ENCODE assay signal across 8 cellular contexts in the genomic region with DNA sequence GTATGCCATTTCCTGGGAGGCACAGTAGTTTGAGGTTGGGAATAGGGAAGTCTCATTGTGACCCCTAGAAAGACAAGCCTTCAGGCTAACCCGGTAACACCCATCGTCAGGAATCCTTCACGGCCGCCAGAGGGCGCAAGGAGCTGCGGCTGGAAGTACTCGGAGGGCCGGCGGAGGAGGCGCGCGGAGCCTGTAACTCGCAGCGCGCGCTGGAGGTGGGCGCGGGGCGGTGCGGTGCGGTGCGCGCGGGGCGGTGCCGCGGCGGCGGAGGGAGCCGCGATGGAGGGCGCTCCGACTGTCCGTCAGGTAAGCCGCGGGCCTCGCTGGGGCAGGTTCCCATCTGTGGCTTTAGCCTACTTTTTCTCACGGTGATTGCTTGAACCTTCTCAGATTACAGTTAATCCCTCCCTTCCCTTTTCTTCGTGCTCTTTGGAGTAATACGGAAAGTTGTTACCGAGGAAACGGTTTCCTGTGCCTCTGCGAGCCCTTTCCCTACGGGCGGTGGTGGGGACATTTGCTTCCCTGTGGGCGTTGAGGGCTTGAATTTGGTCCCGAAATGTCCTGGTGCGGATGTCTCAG. TPM values are rescaled to one million over a fixed set of nuclear protein-coding genes. Genes with fewer than 3 reads are reported as not detected.
A peak's percentile ranks its signal among the peaks of the same experiment; 100 is the strongest.
DNase-seq lines count a peak whose midpoint lies in the region; ATAC-seq and TF ChIP-seq lines count a peak whose summit lies in the region.

TSS of gene GRAMD1C (plus strand) at position 158 of the 579 bp plus-strand sequence. CDS start at position 280, 122 bp downstream.

- no peaks in the 10 kb centered on the region for H3K36me3 Mint-ChIP-seq in activated T-helper 2 cell treated with anti-CD3 and anti-CD28 coated beads, Interferon-gamma antibody, Interleukin-2, Interleukin-4, amounts not matched to agents 10 μg/mL and 5 μg/mL and 100 μg/mL, durations not matched to agents 14 hours and 24 hours and 36 hours (ENCODE audit: low read depth)
- no peaks in the 10 kb centered on the region for H3K36me3 Mint-ChIP-seq in nephron (ENCODE audit: low read depth)

- no peak within 1 kb of the TSS for H3K27ac Mint-ChIP-seq in activated T-helper 2 cell treated with anti-CD3 and anti-CD28 coated beads, Interferon-gamma antibody, Interleukin-2, Interleukin-4, amounts not matched to agents 10 μg/mL and 5 μg/mL and 100 μg/mL, durations not matched to agents 14 hours and 24 hours and 36 hours
- peak within 1 kb of the TSS in 1 of 3 experiments; percentile 69 for H3K27ac Mint-ChIP-seq in nephron

- no peaks in the 10 kb centered on the region for H3K9me3 Mint-ChIP-seq in activated T-helper 2 cell treated with anti-CD3 and anti-CD28 coated beads, Interferon-gamma antibody, Interleukin-2, Interleukin-4, amounts not matched to agents 10 μg/mL and 5 μg/mL and 100 μg/mL, durations not matched to agents 14 hours and 24 hours and 36 hours
- no peaks in the 10 kb centered on the region for H3K9me3 Mint-ChIP-seq in nephron

- no peaks in the 10 kb centered on the region for H3K27me3 ChIP-seq in H7 (ENCODE audit: control insufficient read depth, insufficient read depth, low read length)

- H3K4me3 Mint-ChIP-seq in activated T-helper 2 cell treated with anti-CD3 and anti-CD28 coated beads, Interferon-gamma antibody, Interleukin-2, Interleukin-4, amounts not matched to agents 10 μg/mL and 5 μg/mL and 100 μg/mL, durations not matched to agents 14 hours and 24 hours and 36 hours (ENCODE audit: low read depth): peak within 1 kb of the TSS; percentile 76
- H3K4me3 Mint-ChIP-seq in nephron: peak within 1 kb of the TSS; percentile 86 to 88 (median 87)

- intact Hi-C loops in activated T-helper 2 cell treated with anti-CD3 and anti-CD28 coated beads, Interferon-gamma antibody, Interleukin-2, Interleukin-4, amounts not matched to agents 10 μg/mL and 5 μg/mL and 100 μg/mL, durations not matched to agents 14 hours and 24 hours and 36 hours (cut with micrococcal nuclease): loop anchor here (1.0 to 2.0 kb wide), 3 partner anchors 75 to 218 kb away; partner anchors contain the start of genes CCDC191 and QTRT2

- TF ChIP-seq CTCF in LNCaP clone FGC (IDR thresholded peaks at IDR 0.05; ENCODE audit: control insufficient read depth, extremely low read depth, insufficient read depth) (peak; percentile 87), nephron (IDR thresholded peaks at IDR 0.05; ENCODE audit: unreplicated experiment in 3 of 3) (peak; percentile 85 to 91 (median 87))

- no peaks in the 10 kb centered on the region for H3K36me3 ChIP-seq in H7 (replicated peaks; ENCODE audit: control insufficient read depth, insufficient read depth, low read length)

- DNase-seq in EL (peak; percentile 88), H7 (peak; percentile 89), LNCaP clone FGC (ENCODE audit: low read depth) (peak; percentile 48), RPMI8226 (peak; percentile 91), fibroblast of the conjunctiva (ENCODE audit: low read depth) (peak; percentile 81)
- DNase-seq in activated T-helper 2 cell treated with anti-CD3 and anti-CD28 coated beads, Interferon-gamma antibody, Interleukin-2, Interleukin-4, amounts not matched to agents 10 μg/mL and 5 μg/mL and 100 μg/mL, durations not matched to agents 14 hours and 24 hours and 36 hours (ENCODE audit: low spot score): peak; percentile 77
- DNase-seq in stimulated activated naive CD8-positive, alpha-beta T cell treated with anti-CD3 and anti-CD28 coated beads, Interleukin-15, Interleukin-2, amounts not matched to agents 100 U/mL and 50 U/mL, for 24 hours: peak; percentile 87

- ATAC-seq in stimulated activated naive CD8-positive, alpha-beta T cell treated with anti-CD3 and anti-CD28 coated beads, Interleukin-15, Interleukin-2, amounts not matched to agents 100 U/mL and 50 U/mL, for 24 hours: peak; percentile 98

- peaks cover 8% of the 10 kb centered on the region for H3K4me1 Mint-ChIP-seq in activated T-helper 2 cell treated with anti-CD3 and anti-CD28 coated beads, Interferon-gamma antibody, Interleukin-2, Interleukin-4, amounts not matched to agents 10 μg/mL and 5 μg/mL and 100 μg/mL, durations not matched to agents 14 hours and 24 hours and 36 hours (ENCODE audit: low read depth)
- H3K4me1 Mint-ChIP-seq in nephron: no peaks in the 10 kb centered on the region

- peak within 1 kb of the TSS; percentile 54 for H3K4me3 ChIP-seq in H7 (ENCODE audit: insufficient read depth, low read depth, low read length)
- peak within 1 kb of the TSS; percentile 60 for H3K4me3 ChIP-seq in LNCaP clone FGC (ENCODE audit: low read depth, low read length)

- peaks cover 5% of the 10 kb centered on the region for H3K27me3 Mint-ChIP-seq in activated T-helper 2 cell treated with anti-CD3 and anti-CD28 coated beads, Interferon-gamma antibody, Interleukin-2, Interleukin-4, amounts not matched to agents 10 μg/mL and 5 μg/mL and 100 μg/mL, durations not matched to agents 14 hours and 24 hours and 36 hours (ENCODE audit: low read depth)
- H3K27me3 Mint-ChIP-seq in nephron (ENCODE audit: low read depth): peaks cover 4% of the 10 kb centered on the region

RNA-seq across cellular contexts. Expression of gene GRAMD1C, which starts in this region (rescaled TPM):
- total RNA-seq in H7 (2014; rRNA removed; shearing (Covaris generic)): 1.0 and 4.1 TPM in 2 replicates
- total RNA-seq in activated T-helper 2 cell treated with anti-CD3 and anti-CD28 coated beads, Interferon-gamma antibody, Interleukin-2, Interleukin-4, amounts not matched to agents 10 μg/mL and 5 μg/mL and 100 μg/mL, durations not matched to agents 14 hours and 24 hours and 36 hours: 0.37 and 0.87 TPM in 2 replicates

Comparison
In these comparisons a context has a peak if more than half of its experiments do, and no peak if none do; other contexts are left out.
1. Peak in every context shown above with its lines: DNase-seq, ATAC-seq and H3K4me3 ChIP-seq.
2. Peak in DNase-seq in activated T-helper 2 cell treated with anti-CD3 and anti-CD28 coated beads, Interferon-gamma antibody, Interleukin-2, Interleukin-4, amounts not matched to agents 10 μg/mL and 5 μg/mL and 100 μg/mL, durations not matched to agents 14 hours and 24 hours and 36 hours; RNA of the gene not detected or under 1 TPM.